ENCODE assay signal across 22 cellular contexts in the genomic region with DNA sequence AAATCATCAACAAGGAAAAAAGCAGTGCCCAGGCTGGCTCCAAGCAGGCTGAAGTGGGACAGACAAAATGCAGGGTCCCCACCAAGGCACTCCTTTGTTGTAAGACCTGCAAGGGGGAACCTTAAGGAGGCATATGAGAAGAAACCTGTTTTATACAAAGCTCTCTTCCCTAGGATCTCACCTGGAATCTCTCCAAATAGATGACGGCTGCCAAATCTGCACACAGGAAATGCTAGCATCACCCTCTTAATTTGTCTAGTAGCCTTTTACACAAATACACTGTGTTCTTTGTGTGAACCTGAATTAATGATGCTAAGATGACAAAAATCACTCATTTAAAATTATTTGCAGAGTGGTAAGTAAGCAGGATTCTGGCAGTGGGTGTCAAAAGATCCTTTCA.
DNase-seq lines count a peak whose midpoint lies in the region; ATAC-seq and TF ChIP-seq lines count a peak whose summit lies in the region.
"Had no signal": no experiment of that assay in that cellular context is flagged by ENCODE, and none has a peak within 500 bp of the region (broad histone marks: within the 10 kb centered on the region; RNA-seq: fewer than 3 reads in every experiment).

No MANE protein-coding gene starts in this region.

- TF ChIP-seq CTCF in C4-2B (conservative IDR thresholded peaks at IDR 0.05) (no peak), LNCaP clone FGC (IDR thresholded peaks at IDR 0.05; ENCODE audit: control insufficient read depth, extremely low read depth, insufficient read depth) (no peak), RWPE2 (IDR thresholded peaks at IDR 0.05; ENCODE audit: poor library complexity, severe bottlenecking) (no peak), fibroblast of mammary gland (conservative IDR thresholded peaks at IDR 0.05; ENCODE audit: control insufficient read depth, insufficient read depth, low read depth, low read length) (no peak)

- H3K36me3 ChIP-seq in RWPE2 (ENCODE audit: low read depth): no peaks in the 10 kb centered on the region
- H3K36me3 ChIP-seq: ascending aorta, lower lobe of right lung, ovary, sigmoid colon, SJSA1, vagina had no signal

- H3K27ac ChIP-seq in C4-2B (peak overlapping the region; percentile 87), RWPE2 (ENCODE audit: poor library complexity, severe bottlenecking) (peak overlapping the region; percentile 1)
- H3K27ac ChIP-seq: ascending aorta, lower lobe of right lung, ovary, sigmoid colon, vagina had no signal

- ATAC-seq in RWPE2 (ENCODE audit: low read depth) (peak; percentile 11; the same call in 2 of the 3 replicates), GM21526 (IDR thresholded peaks at IDR 0.05; ENCODE audit: low FRiP score, unreplicated experiment) (no peak), Right ventricle myocardium inferior (no peak), HG02938 (IDR thresholded peaks at IDR 0.05; ENCODE audit: unreplicated experiment) (no peak), GM18519 (IDR thresholded peaks at IDR 0.05; ENCODE audit: low FRiP score, unreplicated experiment) (no peak)
- ATAC-seq: GM23338, HepG2, lower lobe of right lung had no signal

- intact Hi-C loops in Right ventricle myocardium inferior (cut with DNase I): loop anchor here (5.0 kb wide), 1 partner anchor 417 kb away; no protein-coding TSS in a partner anchor

- peak; percentile 88 for DNase-seq in LNCaP clone FGC (ENCODE audit: low read depth)
- no peak for DNase-seq in RWPE2 (ENCODE audit: low spot score)
- peak; percentile 43 for DNase-seq in fibroblast of mammary gland (ENCODE audit: low read depth)
- no peak for DNase-seq in Right ventricle myocardium inferior (ENCODE audit: missing footprints)
- DNase-seq: activated CD4-positive, alpha-beta T cell treated with anti-CD3 and anti-CD28 coated beads for 4 hours; activated CD8-positive, alpha-beta memory T cell treated with anti-CD3 and anti-CD28 coated beads, Interleukin-2, amount 50 U/mL, for 4 hours; activated naive CD4-positive, alpha-beta T cell; GF-D8; lower lobe of right lung; NCI-H2171; ovary; sigmoid colon; stimulated activated CD4-positive, alpha-beta T cell treated with anti-CD3 and anti-CD28 coated beads, Interleukin-1b, Interleukin-23, amount 100 ng/mL, for 48 hours had no signal

- H3K27me3 ChIP-seq in RWPE2 (ENCODE audit: insufficient read depth, poor library complexity, severe bottlenecking): no peaks in the 10 kb centered on the region
- H3K27me3 ChIP-seq: ascending aorta, ovary, sigmoid colon, SJSA1, vagina had no signal

- H3K4me1 ChIP-seq in RWPE2 (ENCODE audit: insufficient read depth, poor library complexity, severe bottlenecking): peaks cover 17% of the 10 kb centered on the region
- H3K4me1 ChIP-seq: lower lobe of right lung had no signal

- H3K4me3 ChIP-seq in LNCaP clone FGC (ENCODE audit: low read depth, low read length) (no peak overlapping the region), RWPE2 (ENCODE audit: severe bottlenecking) (no peak overlapping the region), fibroblast of mammary gland (ENCODE audit: control insufficient read depth, low read depth, low read length) (no peak overlapping the region)
- H3K4me3 ChIP-seq: ascending aorta, GM23338, lower lobe of right lung, ovary, sigmoid colon, SJSA1, vagina had no signal

- H3K9me3 ChIP-seq in RWPE2 (ENCODE audit: severe bottlenecking): no peaks in the 10 kb centered on the region
- H3K9me3 ChIP-seq: ascending aorta, lower lobe of right lung, ovary, sigmoid colon, SJSA1, vagina had no signal

Comparison
In these comparisons a context has a peak if more than half of its experiments do, and no peak if none do; other contexts are left out.
1. DNase-seq: peak in LNCaP clone FGC (single experiment) and fibroblast of mammary gland (single experiment); none in RWPE2 (single experiment) and Right ventricle myocardium inferior (single experiment).